Comparison of ENCODE assay signal across 11 cellular contexts in the genomic region with DNA sequence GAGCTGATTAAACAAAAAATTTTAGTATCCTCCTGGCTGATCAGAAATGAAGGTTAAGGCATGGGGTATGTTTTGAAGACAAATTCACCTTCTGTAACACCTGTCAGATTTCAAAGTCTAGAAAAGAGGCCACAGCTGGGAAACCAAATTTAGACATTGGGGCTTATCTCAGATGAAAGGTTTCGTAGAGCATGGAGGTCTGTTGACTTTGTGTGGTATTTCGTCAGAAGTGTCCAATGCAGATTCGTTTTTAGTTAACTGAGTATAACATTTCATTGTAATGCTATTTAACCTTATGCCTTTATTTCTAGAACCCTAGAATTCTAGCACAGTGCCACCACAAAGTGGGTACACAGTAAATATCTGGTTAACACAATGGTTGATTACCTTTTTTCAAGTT.
A peak's percentile ranks its signal among the peaks of the same experiment; 100 is the strongest.
DNase-seq lines count a peak whose midpoint lies in the region; ATAC-seq and TF ChIP-seq lines count a peak whose summit lies in the region.
"Had no signal": no experiment of that assay in that cellular context is flagged by ENCODE, and none has a peak within 500 bp of the region (broad histone marks: within the 10 kb centered on the region; RNA-seq: fewer than 3 reads in every experiment).

No MANE protein-coding gene starts in this region.

- ATAC-seq in GM19463 (IDR thresholded peaks at IDR 0.05; ENCODE audit: unreplicated experiment) = peak; percentile 50
- ATAC-seq in HG03039 (IDR thresholded peaks at IDR 0.05; ENCODE audit: unreplicated experiment) = peak; percentile 66
- no peak for ATAC-seq in WTC11
- no peak for ATAC-seq in foreskin keratinocyte
- no peak for ATAC-seq in Right ventricle myocardium superior (ENCODE audit: poor library complexity)

- no peaks in the 10 kb centered on the region for H3K36me3 Mint-ChIP-seq in WTC11

- no peaks in the 10 kb centered on the region for H3K9me3 Mint-ChIP-seq in WTC11
- H3K9me3 Mint-ChIP-seq: brain had no signal

- peaks cover 90% of the 10 kb centered on the region for H3K4me1 Mint-ChIP-seq in WTC11

- H3K27ac Mint-ChIP-seq in WTC11 = peak overlapping the region; percentile 17; the same call in 1 of the 2 replicates
- H3K27ac Mint-ChIP-seq: B cell, brain had no signal

- TF ChIP-seq CTCF in WTC11 (IDR thresholded peaks at IDR 0.05) = no peak
- no peak for TF ChIP-seq CTCF in foreskin keratinocyte (conservative IDR thresholded peaks at IDR 0.05)

- DNase-seq in GF-D8 (lab: John Stamatoyannopoulos, UW) = peak; percentile 10
- no peak for DNase-seq in WTC11 (ENCODE audit: low spot score)
- no peak for DNase-seq in COLO668 (lab: John Stamatoyannopoulos, UW; ENCODE audit: unreplicated experiment)
- DNase-seq in GDM1 (lab: John Stamatoyannopoulos, UW) = no peak
- DNase-seq in foreskin keratinocyte = no peak
- no peak for DNase-seq in Right ventricle myocardium superior
- DNase-seq: NCI-H2081 treated with DMSO at 0.1 percent for 48 hours had no signal

- H3K27me3 ChIP-seq in foreskin keratinocyte = no peaks in the 10 kb centered on the region

- POLR2A ChIA-PET in WTC11 (lab: Charles Lee) = no interaction called here

- H3K4me1 ChIP-seq in foreskin keratinocyte = peaks cover 60% of the 10 kb centered on the region

- H3K4me3 Mint-ChIP-seq in WTC11 = no peak overlapping the region
- H3K4me3 Mint-ChIP-seq: B cell, brain had no signal

- CTCF ChIA-PET in WTC11 (lab: Charles Lee) = no interaction called here

- no peak overlapping the region for H3K27ac ChIP-seq in foreskin keratinocyte

- H3K27me3 Mint-ChIP-seq in WTC11 (ENCODE audit: low read depth) = no peaks in the 10 kb centered on the region
- H3K27me3 Mint-ChIP-seq: brain had no signal

- intact Hi-C loops in Right ventricle myocardium superior (cut with DNase I) = no loop called here

TF ChIP-seq in WTC11, 78 proteins besides CTCF, POLR2A, EP300 and RAD21:
- TF ChIP-seq NFE2L1 (CRISPR knock-in tag; IDR thresholded peaks at IDR 0.05) (no peak), GABPB1 (CRISPR knock-in tag; IDR thresholded peaks at IDR 0.05) (peak; percentile 88), CREB1 (CRISPR knock-in tag; IDR thresholded peaks at IDR 0.05) (no peak), NR3C1 (CRISPR knock-in tag; conservative IDR thresholded peaks at IDR 0.05; ENCODE audit: low read depth) (no peak)
- TF ChIP-seq, protein P1, sequence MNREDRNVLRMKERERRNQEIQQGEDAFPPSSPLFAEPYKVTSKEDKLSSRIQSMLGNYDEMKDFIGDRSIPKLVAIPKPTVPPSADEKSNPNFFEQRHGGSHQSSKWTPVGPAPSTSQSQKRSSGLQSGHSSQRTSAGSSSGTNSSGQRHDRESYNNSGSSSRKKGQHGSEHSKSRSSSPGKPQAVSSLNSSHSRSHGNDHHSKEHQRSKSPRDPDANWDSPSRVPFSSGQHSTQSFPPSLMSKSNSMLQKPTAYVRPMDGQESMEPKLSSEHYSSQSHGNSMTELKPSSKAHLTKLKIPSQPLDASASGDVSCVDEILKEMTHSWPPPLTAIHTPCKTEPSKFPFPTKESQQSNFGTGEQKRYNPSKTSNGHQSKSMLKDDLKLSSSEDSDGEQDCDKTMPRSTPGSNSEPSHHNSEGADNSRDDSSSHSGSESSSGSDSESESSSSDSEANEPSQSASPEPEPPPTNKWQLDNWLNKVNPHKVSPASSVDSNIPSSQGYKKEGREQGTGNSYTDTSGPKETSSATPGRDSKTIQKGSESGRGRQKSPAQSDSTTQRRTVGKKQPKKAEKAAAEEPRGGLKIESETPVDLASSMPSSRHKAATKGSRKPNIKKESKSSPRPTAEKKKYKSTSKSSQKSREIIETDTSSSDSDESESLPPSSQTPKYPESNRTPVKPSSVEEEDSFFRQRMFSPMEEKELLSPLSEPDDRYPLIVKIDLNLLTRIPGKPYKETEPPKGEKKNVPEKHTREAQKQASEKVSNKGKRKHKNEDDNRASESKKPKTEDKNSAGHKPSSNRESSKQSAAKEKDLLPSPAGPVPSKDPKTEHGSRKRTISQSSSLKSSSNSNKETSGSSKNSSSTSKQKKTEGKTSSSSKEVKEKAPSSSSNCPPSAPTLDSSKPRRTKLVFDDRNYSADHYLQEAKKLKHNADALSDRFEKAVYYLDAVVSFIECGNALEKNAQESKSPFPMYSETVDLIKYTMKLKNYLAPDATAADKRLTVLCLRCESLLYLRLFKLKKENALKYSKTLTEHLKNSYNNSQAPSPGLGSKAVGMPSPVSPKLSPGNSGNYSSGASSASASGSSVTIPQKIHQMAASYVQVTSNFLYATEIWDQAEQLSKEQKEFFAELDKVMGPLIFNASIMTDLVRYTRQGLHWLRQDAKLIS (CRISPR knock-in tag; IDR thresholded peaks at IDR 0.05; ENCODE audit: borderline replicate concordance) = no peak
- TF ChIP-seq, protein P2, sequence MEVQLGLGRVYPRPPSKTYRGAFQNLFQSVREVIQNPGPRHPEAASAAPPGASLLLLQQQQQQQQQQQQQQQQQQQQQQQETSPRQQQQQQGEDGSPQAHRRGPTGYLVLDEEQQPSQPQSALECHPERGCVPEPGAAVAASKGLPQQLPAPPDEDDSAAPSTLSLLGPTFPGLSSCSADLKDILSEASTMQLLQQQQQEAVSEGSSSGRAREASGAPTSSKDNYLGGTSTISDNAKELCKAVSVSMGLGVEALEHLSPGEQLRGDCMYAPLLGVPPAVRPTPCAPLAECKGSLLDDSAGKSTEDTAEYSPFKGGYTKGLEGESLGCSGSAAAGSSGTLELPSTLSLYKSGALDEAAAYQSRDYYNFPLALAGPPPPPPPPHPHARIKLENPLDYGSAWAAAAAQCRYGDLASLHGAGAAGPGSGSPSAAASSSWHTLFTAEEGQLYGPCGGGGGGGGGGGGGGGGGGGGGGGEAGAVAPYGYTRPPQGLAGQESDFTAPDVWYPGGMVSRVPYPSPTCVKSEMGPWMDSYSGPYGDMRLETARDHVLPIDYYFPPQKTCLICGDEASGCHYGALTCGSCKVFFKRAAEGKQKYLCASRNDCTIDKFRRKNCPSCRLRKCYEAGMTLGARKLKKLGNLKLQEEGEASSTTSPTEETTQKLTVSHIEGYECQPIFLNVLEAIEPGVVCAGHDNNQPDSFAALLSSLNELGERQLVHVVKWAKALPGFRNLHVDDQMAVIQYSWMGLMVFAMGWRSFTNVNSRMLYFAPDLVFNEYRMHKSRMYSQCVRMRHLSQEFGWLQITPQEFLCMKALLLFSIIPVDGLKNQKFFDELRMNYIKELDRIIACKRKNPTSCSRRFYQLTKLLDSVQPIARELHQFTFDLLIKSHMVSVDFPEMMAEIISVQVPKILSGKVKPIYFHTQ (CRISPR knock-in tag; IDR thresholded peaks at IDR 0.05) = no peak

Comparison
In these comparisons a context has a peak if more than half of its experiments do, and no peak if none do; other contexts are left out.
1. ATAC-seq: peak in GM19463 (single experiment) and HG03039 (single experiment); none in WTC11 (single experiment), foreskin keratinocyte (single experiment) and Right ventricle myocardium superior (single experiment).